ENCODE assay signal across 9 cellular contexts in genomic region chr6:130885392-130886192, GRCh38. TPM values are rescaled to one million over a fixed set of nuclear protein-coding genes. Genes with fewer than 3 reads are reported as not detected.
DNase-seq lines count a peak whose midpoint lies in the region; ATAC-seq and TF ChIP-seq lines count a peak whose summit lies in the region.
"Had no signal": no experiment of that assay in that cellular context is flagged by ENCODE, and none has a peak within 500 bp of the region (broad histone marks: within the 10 kb centered on the region; RNA-seq: fewer than 3 reads in every experiment).

No MANE protein-coding gene starts in this region.

- H2AFZ ChIP-seq in OCI-LY7 (ENCODE audit: low read length) = no peak overlapping the region

- POLR2A ChIA-PET in OCI-LY7 (lab: Charles Lee) = interaction anchor here (0.6 to 1.7 kb wide), 6 partner anchors 9 to 627 kb away, joined by 3 to 11 read pairs (median 4); no protein-coding TSS in a partner anchor

- no peaks in the 10 kb centered on the region for H3K27me3 Mint-ChIP-seq in nephron (ENCODE audit: low read depth)

- no peak overlapping the region for H3K27ac Mint-ChIP-seq in nephron

- H3K4me3 Mint-ChIP-seq in nephron = no peak overlapping the region

- no peaks in the 10 kb centered on the region for H3K9me2 ChIP-seq in OCI-LY7 (ENCODE audit: insufficient read depth, low read length)

- BruUV-seq in OCI-LY7 (replicated peaks; lab: Mats Ljungman, UMichigan) = no TSS peak

- CTCF ChIA-PET in OCI-LY7 (lab: Charles Lee; ENCODE audit: unreplicated experiment) = interaction anchor here (0.6 to 1.8 kb wide), 4 partner anchors 60 to 280 kb away, joined by 3 to 5 read pairs (median 4); no protein-coding TSS in a partner anchor

- no peaks in the 10 kb centered on the region for H3K79me2 ChIP-seq in OCI-LY7 (ENCODE audit: insufficient read depth, low read depth, low read length)

- no peaks in the 10 kb centered on the region for H3K4me1 ChIP-seq in OCI-LY7 (ENCODE audit: insufficient read depth, low read length, poor library complexity, severe bottlenecking)

- DNase-seq in DMS153 (lab: John Stamatoyannopoulos, UW) (peak; percentile 21), HS-5 (ENCODE audit: low read depth) (peak; percentile 52), OCI-LY7 (ENCODE audit: low spot score) (peak; percentile 81), substantia nigra (lab: John Stamatoyannopoulos, UW) (peak in 34 of 49 donors; percentile 5 to 80 (median 43))
- DNase-seq in activated CD8-positive, alpha-beta memory T cell treated with anti-CD3 and anti-CD28 coated beads, Interleukin-2, amount 50 U/mL, for 48 hours = peak; percentile 70

- ATAC-seq in GM21367 (IDR thresholded peaks at IDR 0.05; ENCODE audit: unreplicated experiment) (peak; percentile 93), esophagus mucosa (peak; percentile 87)

- H3K4me1 Mint-ChIP-seq in nephron = peaks cover 17% of the 10 kb centered on the region

- H3K9me3 ChIP-seq in OCI-LY7 (ENCODE audit: low read length) = no peaks in the 10 kb centered on the region

- intact Hi-C loops in OCI-LY7 (cut with micrococcal nuclease; ENCODE audit: unreplicated experiment) = loop anchor here (1.0 to 10.0 kb wide), 5 partner anchors 177 to 647 kb away; partner anchors contain the start of gene EPB41L2

- no peak overlapping the region for H3K4me3 ChIP-seq in OCI-LY7 (ENCODE audit: low read depth, low read length, poor library complexity, severe bottlenecking)

- no peak overlapping the region for H3K27ac ChIP-seq in OCI-LY7 (ENCODE audit: low read depth, low read length, poor library complexity, severe bottlenecking)
- no peak overlapping the region for H3K27ac ChIP-seq in substantia nigra (ENCODE audit: low read depth, low read length, poor library complexity, severe bottlenecking)

- H4K20me1 ChIP-seq in OCI-LY7 (ENCODE audit: insufficient read depth, low read length) = no peaks in the 10 kb centered on the region

- no peaks in the 10 kb centered on the region for H3K9me3 Mint-ChIP-seq in nephron

- no peak overlapping the region for H3K4me2 ChIP-seq in OCI-LY7 (ENCODE audit: low read length)

- H3K36me3 Mint-ChIP-seq in nephron (ENCODE audit: low read depth) = peaks cover 18% of the 10 kb centered on the region

- TF ChIP-seq CTCF in OCI-LY7 (conservative IDR thresholded peaks at IDR 0.05; ENCODE audit: low read length) (peak; percentile 98), nephron (IDR thresholded peaks at IDR 0.05; ENCODE audit: unreplicated experiment in 3 of 3) (peak; percentile 84 to 95 (median 90))

- H3K36me3 ChIP-seq in OCI-LY7 (ENCODE audit: insufficient read depth, low read length) = peaks cover 4% of the 10 kb centered on the region; the same call in 1 of the 2 replicates

RNA-seq across cellular contexts. Expression of gene SMLR1, which starts 58.4 kb away (rescaled TPM):
- total RNA-seq in OCI-LY7 (2014; rRNA removed; shearing (Covaris generic)) = not detected in 2 replicates
- total RNA-seq in OCI-LY7 (2022) = not detected in 2 replicates
- not detected for total RNA-seq in esophagus mucosa
- total RNA-seq: lower leg skin had no signal

Comparison
In these comparisons a context has a peak if more than half of its experiments do, and no peak if none do; other contexts are left out.
1. DNase-seq: peak in every context shown above with its lines; median percentile 81 in OCI-LY7; 70 in activated CD8-positive, alpha-beta memory T cell treated with anti-CD3 and anti-CD28 coated beads, Interleukin-2, amount 50 U/mL, for 48 hours; 52 in HS-5; 43 in substantia nigra; 21 in DMS153.